ENCODE assay signal across 17 cellular contexts in genomic region chr6:157638779-157639178, GRCh38.
DNase-seq lines count a peak whose midpoint lies in the region; ATAC-seq and TF ChIP-seq lines count a peak whose summit lies in the region.
"Had no signal": no experiment of that assay in that cellular context is flagged by ENCODE, and none has a peak within 500 bp of the region (broad histone marks: within the 10 kb centered on the region; RNA-seq: fewer than 3 reads in every experiment).

No MANE protein-coding gene starts in this region.

- no peak overlapping the region for H2BK5ac ChIP-seq in IMR-90 (ENCODE audit: low read depth, low read length, poor library complexity, severe bottlenecking)

- TF ChIP-seq RAD21 in IMR-90 (IDR thresholded peaks at IDR 0.05; ENCODE audit: low read length), result no peak

- TF ChIP-seq POLR2A in IMR-90 (IDR thresholded peaks at IDR 0.05; ENCODE audit: low read depth, low read length) (no peak), uterus (IDR thresholded peaks at IDR 0.05) (no peak)

- H4K91ac ChIP-seq in IMR-90 (ENCODE audit: insufficient read depth, low read depth, low read length), result no peak overlapping the region

- dilution Hi-C loops in IMR-90 (cut with HindIII; ENCODE audit: low sequenced_read_pairs, unreplicated experiment), result no loop called here

- no peaks in the 10 kb centered on the region for H3K9me3 ChIP-seq in right atrium auricular region
- H3K9me3 ChIP-seq in IMR-90 (ENCODE audit: control insufficient read depth, insufficient read depth, low read length), result no peaks in the 10 kb centered on the region
- H3K9me3 ChIP-seq in uterus, result no peaks in the 10 kb centered on the region
- no peaks in the 10 kb centered on the region for H3K9me3 ChIP-seq in CD4-positive, alpha-beta T cell (ENCODE audit: control insufficient read depth, low read length)
- H3K9me3 ChIP-seq: HAP-1, Peyer's patch, SK-N-SH had no signal

- TF ChIP-seq CTCF in right atrium auricular region (IDR thresholded peaks at IDR 0.05) (no peak), IMR-90 (conservative IDR thresholded peaks at IDR 0.05; ENCODE audit: low read depth, low read length) (no peak), uterus (IDR thresholded peaks at IDR 0.05) (no peak)
- TF ChIP-seq CTCF in CD4-positive, alpha-beta T cell (IDR thresholded peaks at IDR 0.05), result no peak

- peak overlapping the region; percentile 42 for H2AK9ac ChIP-seq in IMR-90 (replicated peaks; ENCODE audit: low read depth, low read length, poor library complexity)

- H2AK5ac ChIP-seq in IMR-90 (ENCODE audit: low read depth, low read length), result no peak overlapping the region

- no peak overlapping the region for H3K27ac Mint-ChIP-seq in CD4-positive, alpha-beta T cell
- H3K27ac Mint-ChIP-seq in activated CD4-positive, alpha-beta memory T cell treated with anti-CD3 and anti-CD28 coated beads for 36 hours, result no peak overlapping the region

- no peak overlapping the region for H3K23ac ChIP-seq in IMR-90 (ENCODE audit: low read depth, low read length)

- POLR2A ChIA-PET in IMR-90 (lab: Charles Lee; ENCODE audit: unreplicated experiment), result no interaction called here
- POLR2A ChIA-PET in CD4-positive, alpha-beta T cell (lab: Charles Lee), result no interaction called here
- POLR2A ChIA-PET in activated CD4-positive, alpha-beta memory T cell treated with anti-CD3 and anti-CD28 coated beads for 36 hours (lab: Charles Lee), result no interaction called here

- H3K27me3 ChIP-seq in right atrium auricular region (no peaks in the 10 kb centered on the region), IMR-90 (ENCODE audit: control insufficient read depth, insufficient read depth, low read length) (no peaks in the 10 kb centered on the region), uterus (no peaks in the 10 kb centered on the region)
- H3K27me3 ChIP-seq in CD4-positive, alpha-beta T cell (ENCODE audit: control insufficient read depth, insufficient read depth, low read length), result no peaks in the 10 kb centered on the region
- H3K27me3 ChIP-seq: Peyer's patch had no signal

- H2AFZ ChIP-seq in IMR-90 (replicated peaks; ENCODE audit: low read length, poor library complexity), result peak overlapping the region; percentile 58

- in situ Hi-C loops in IMR-90 (cut with MboI; ENCODE audit: low sequenced_read_pairs), result no loop called here

- BruUV-seq in IMR-90 (replicated peaks; lab: Mats Ljungman, UMichigan), result no TSS peak

- no peak overlapping the region for H3K4me2 ChIP-seq in IMR-90 (ENCODE audit: low read depth, low read length)
- H3K4me2 ChIP-seq: SK-N-SH had no signal

- H3K27ac ChIP-seq in right atrium auricular region (no peak overlapping the region), IMR-90 (ENCODE audit: insufficient read depth, low read length) (no peak overlapping the region), uterus (peak overlapping the region; percentile 76 to 91)
- no peak overlapping the region for H3K27ac ChIP-seq in CD4-positive, alpha-beta T cell (ENCODE audit: low read depth, low read length)
- H3K27ac ChIP-seq: Peyer's patch had no signal

- H2BK120ac ChIP-seq in IMR-90 (ENCODE audit: low read depth, low read length), result no peak overlapping the region

- H3K9me1 ChIP-seq in IMR-90 (ENCODE audit: insufficient read depth, low read length), result no peaks in the 10 kb centered on the region

- H4K20me1 ChIP-seq in IMR-90 (ENCODE audit: insufficient read depth, low read length), result no peaks in the 10 kb centered on the region

- H3K14ac ChIP-seq in IMR-90 (replicated peaks; ENCODE audit: low read depth, low read length), result no peak overlapping the region

- H3K4me3 ChIP-seq in right atrium auricular region, result no peak overlapping the region
- H3K4me3 ChIP-seq in IMR-90 (ENCODE audit: insufficient read depth, low read depth, low read length), result no peak overlapping the region
- H3K4me3 ChIP-seq in uterus, result no peak overlapping the region
- H3K4me3 ChIP-seq: HAP-1, Peyer's patch had no signal

- intact Hi-C loops in Right ventricle myocardium inferior (cut with DNase I) (no loop called here), IMR-90 (cut with micrococcal nuclease) (no loop called here), left ventricle myocardium superior (cut with micrococcal nuclease) (no loop called here), uterus (cut with DNase I; ENCODE audit: low total_unique reads) (no loop called here)
- intact Hi-C loops in CD4-positive, alpha-beta T cell (cut with DNase I, micrococcal nuclease), result no loop called here
- intact Hi-C loops in activated CD4-positive, alpha-beta memory T cell treated with anti-CD3 and anti-CD28 coated beads for 36 hours (cut with micrococcal nuclease), result no loop called here

- H3K36me3 Mint-ChIP-seq in CD4-positive, alpha-beta T cell (ENCODE audit: low read depth), result no peaks in the 10 kb centered on the region
- no peaks in the 10 kb centered on the region for H3K36me3 Mint-ChIP-seq in activated CD4-positive, alpha-beta memory T cell treated with anti-CD3 and anti-CD28 coated beads for 36 hours

- no peak overlapping the region for H3K56ac ChIP-seq in IMR-90 (ENCODE audit: extremely low read depth, insufficient read depth, low read length)

- no peak overlapping the region for H3K4me3 Mint-ChIP-seq in CD4-positive, alpha-beta T cell
- no peak overlapping the region for H3K4me3 Mint-ChIP-seq in activated CD4-positive, alpha-beta memory T cell treated with anti-CD3 and anti-CD28 coated beads for 36 hours

- no peak overlapping the region for H3K4ac ChIP-seq in IMR-90 (ENCODE audit: low read depth, low read length)

- H3K9me3 Mint-ChIP-seq in CD4-positive, alpha-beta T cell, result no peaks in the 10 kb centered on the region
- no peaks in the 10 kb centered on the region for H3K9me3 Mint-ChIP-seq in activated CD4-positive, alpha-beta memory T cell treated with anti-CD3 and anti-CD28 coated beads for 36 hours

- no peak for DNase-seq in Right ventricle myocardium inferior (ENCODE audit: missing footprints)
- DNase-seq in right atrium auricular region (ENCODE audit: low spot score), result no peak
- no peak for DNase-seq in IMR-90
- peak; percentile 41 for DNase-seq in left ventricle myocardium superior
- DNase-seq in uterus, result no peak
- no peak for DNase-seq in CD4-positive, alpha-beta T cell
- DNase-seq in activated CD4-positive, alpha-beta memory T cell treated with anti-CD3 and anti-CD28 coated beads for 36 hours, result no peak
- DNase-seq: C1 segment of cervical spinal cord; NCI-H1417; NCI-H187 treated with DMSO at 0.1 percent for 48 hours; NCI-H446; NCI-H69; NK-92 treated with Interleukin-12 subunit alpha and Interleukin-12 subunit beta, amount 100 ng/mL, for 24 hours; Peyer's patch; SHP77 treated with DMSO at 0.1 percent for 48 hours; SK-N-SH had no signal

- CTCF ChIA-PET in IMR-90 (lab: Yijun Ruan, JAX), result no interaction called here
- CTCF ChIA-PET in CD4-positive, alpha-beta T cell (lab: Charles Lee), result no interaction called here
- CTCF ChIA-PET in activated CD4-positive, alpha-beta memory T cell treated with anti-CD3 and anti-CD28 coated beads for 36 hours (lab: Charles Lee), result no interaction called here

- H3K4me1 Mint-ChIP-seq in CD4-positive, alpha-beta T cell (ENCODE audit: low read depth), result no peaks in the 10 kb centered on the region
- H3K4me1 Mint-ChIP-seq in activated CD4-positive, alpha-beta memory T cell treated with anti-CD3 and anti-CD28 coated beads for 36 hours (ENCODE audit: low read depth), result peaks cover 6% of the 10 kb centered on the region

- WGBS in IMR-90 (ENCODE audit: extremely low coverage in 2 of 2, insufficient read length in 1 of 2), 2 experiments, result 100% methylated on average over 2 of the region's 7 CpGs; no CpG with 5 or more reads in 1 of the 2 experiments

- H3K18ac ChIP-seq in IMR-90 (ENCODE audit: low read depth, low read length), result no peak overlapping the region

- H3K27me3 Mint-ChIP-seq in CD4-positive, alpha-beta T cell, result no peaks in the 10 kb centered on the region
- no peaks in the 10 kb centered on the region for H3K27me3 Mint-ChIP-seq in activated CD4-positive, alpha-beta memory T cell treated with anti-CD3 and anti-CD28 coated beads for 36 hours

- H2BK15ac ChIP-seq in IMR-90 (ENCODE audit: low read depth, low read length), result no peak overlapping the region

- no peak overlapping the region for H4K5ac ChIP-seq in IMR-90 (ENCODE audit: low read depth, low read length)

- ATAC-seq in Right ventricle myocardium inferior (peak; percentile 53), IMR-90 (ENCODE audit: low read depth) (no peak), left ventricle myocardium superior (peak; percentile 20)
- ATAC-seq in CD4-positive, alpha-beta T cell (ENCODE audit: poor library complexity), result no peak

- no peak overlapping the region for H2BK20ac ChIP-seq in IMR-90 (ENCODE audit: low read depth, low read length)

- no peaks in the 10 kb centered on the region for H3K4me1 ChIP-seq in right atrium auricular region
- no peaks in the 10 kb centered on the region for H3K4me1 ChIP-seq in IMR-90 (ENCODE audit: control insufficient read depth, insufficient read depth, low read length)
- peaks cover 0 to 13% of the 10 kb centered on the region in 2 donors for H3K4me1 ChIP-seq in uterus
- H3K4me1 ChIP-seq: HAP-1, Peyer's patch had no signal

- no peak overlapping the region for H3K9ac ChIP-seq in IMR-90 (ENCODE audit: low read depth, low read length)
- H3K9ac ChIP-seq: SK-N-SH had no signal

- H4K8ac ChIP-seq in IMR-90 (ENCODE audit: low read depth in 2 of 2, low read length in 2 of 2), result no peak overlapping the region

- no peaks in the 10 kb centered on the region for H3K36me3 ChIP-seq in right atrium auricular region
- H3K36me3 ChIP-seq in IMR-90 (ENCODE audit: control insufficient read depth, insufficient read depth, low read length), result no peaks in the 10 kb centered on the region
- H3K36me3 ChIP-seq in uterus, result no peaks in the 10 kb centered on the region
- H3K36me3 ChIP-seq: HAP-1, Peyer's patch had no signal

- H3K79me1 ChIP-seq in IMR-90 (ENCODE audit: low read depth in 1 of 2, low read length in 2 of 2), result no peaks in the 10 kb centered on the region

TF ChIP-seq in IMR-90, 13 proteins besides CTCF, POLR2A, EP300 and RAD21:
- TF ChIP-seq ELK1 (IDR thresholded peaks at IDR 0.05; ENCODE audit: borderline replicate concordance, low read depth, low read length) (no peak), CEBPB (IDR thresholded peaks at IDR 0.05; ENCODE audit: low read depth, low read length) (no peak), NFE2L2 (IDR thresholded peaks at IDR 0.05; ENCODE audit: low read depth, low read length) (no peak)

Comparison
In these comparisons a context has a peak if more than half of its experiments do, and no peak if none do; other contexts are left out.
1. ATAC-seq: peak in Right ventricle myocardium inferior (single experiment) and left ventricle myocardium superior (single experiment); none in IMR-90 (single experiment) and CD4-positive, alpha-beta T cell (single experiment).
2. H3K27ac ChIP-seq: peak in uterus (2 of 2); none in right atrium auricular region (0 of 2), IMR-90 (single experiment) and CD4-positive, alpha-beta T cell (single experiment).